In genomic region chr6:4790158-4790899, GRCh38 we compare ENCODE assay signal across 10 cellular contexts. TPM values are rescaled to one million over a fixed set of nuclear protein-coding genes. Genes with fewer than 3 reads are reported as not detected.
DNase-seq lines count a peak whose midpoint lies in the region; ATAC-seq, FAIRE-seq and TF ChIP-seq lines count a peak whose summit lies in the region.
"Had no signal": no experiment of that assay in that cellular context is flagged by ENCODE, and none has a peak within 500 bp of the region (broad histone marks: within the 10 kb centered on the region; RNA-seq: fewer than 3 reads in every experiment).

No MANE protein-coding gene starts in this region.

- no peaks in the 10 kb centered on the region for H3K9me3 Mint-ChIP-seq in activated CD4-positive, alpha-beta T cell treated with anti-CD3 and anti-CD28 coated beads, Interleukin-2, amount 10 ng/mL, durations not matched to agents 24 days and 14 days
- H3K9me3 Mint-ChIP-seq: dendritic cell treated with granulocyte-macrophage colony-stimulating factor and Interleukin-4, amounts not matched to agents 40 ng/mL and 50 ng/mL, for 4 days had no signal

- CTCF ChIA-PET in IMR-90 (lab: Yijun Ruan, JAX) (interaction anchor here (1.4 to 1.5 kb wide), 2 partner anchors 15 to 32 kb away, joined by 3 to 4 read pairs; no protein-coding TSS in a partner anchor), K562 (lab: Yijun Ruan, JAX; ENCODE audit: low intra/inter-chr PET ratio) (no interaction called here)

- H4K8ac ChIP-seq in IMR-90 (ENCODE audit: low read depth in 2 of 2, low read length in 2 of 2): no peak overlapping the region

- ATAC-seq in IMR-90 (ENCODE audit: low read depth) (no peak), K562 (peak; percentile 23; the same call in 1 of the 3 replicates), left cardiac atrium (no peak)

- H2BK120ac ChIP-seq in IMR-90 (ENCODE audit: low read depth, low read length): no peak overlapping the region

- intact Hi-C loops in activated CD4-positive, alpha-beta T cell treated with anti-CD3 and anti-CD28 coated beads, Interleukin-2, amount 10 ng/mL, durations not matched to agents 24 days and 14 days (cut with micrococcal nuclease): loop anchor here (5.0 kb wide), 1 partner anchor 147 kb away; no protein-coding TSS in a partner anchor
- intact Hi-C loops in IMR-90 (cut with micrococcal nuclease) (no loop called here), K562 (cut with micrococcal nuclease) (no loop called here), left cardiac atrium (cut with DNase I) (no loop called here)

- H3K36me3 ChIP-seq in IMR-90 (ENCODE audit: control insufficient read depth, insufficient read depth, low read length) (peaks cover 1% of the 10 kb centered on the region; the same call in 1 of the 2 replicates), K562 (ENCODE audit: control insufficient read depth, insufficient read depth, low read length) (no peaks in the 10 kb centered on the region), smooth muscle cell (ENCODE audit: low read depth) (no peaks in the 10 kb centered on the region), SJCRH30 (peaks cover 3% of the 10 kb centered on the region; the same call in 1 of the 2 replicates)
- H3K36me3 ChIP-seq: uterus had no signal

- H3K4me3 ChIP-seq in IMR-90 (ENCODE audit: insufficient read depth, low read depth, low read length) (no peak overlapping the region), K562 (no peak overlapping the region), smooth muscle cell (no peak overlapping the region), SJCRH30 (no peak overlapping the region)
- H3K4me3 ChIP-seq: uterus had no signal

- H4K5ac ChIP-seq in IMR-90 (ENCODE audit: low read depth, low read length): no peak overlapping the region

- H2BK5ac ChIP-seq in IMR-90 (ENCODE audit: low read depth, low read length, poor library complexity, severe bottlenecking): no peak overlapping the region

- TF ChIP-seq POLR2A in IMR-90 (IDR thresholded peaks at IDR 0.05; ENCODE audit: low read depth, low read length) (no peak), K562 (conservative IDR thresholded peaks at IDR 0.05) (no peak)

- H3K4me1 ChIP-seq in IMR-90 (ENCODE audit: control insufficient read depth, insufficient read depth, low read length) (peaks cover 8% of the 10 kb centered on the region), K562 (replicated peaks in 1 of 2; ENCODE audit: control insufficient read depth in 2 of 2, insufficient read depth in 2 of 2, low read length in 2 of 2) (peaks cover 9 to 23% of the 10 kb centered on the region in 2 experiments; a peak in 4 of 5 replicates), smooth muscle cell (ENCODE audit: low read depth) (peaks cover 7% of the 10 kb centered on the region), SJCRH30 (no peaks in the 10 kb centered on the region)

- DNase-seq in activated CD4-positive, alpha-beta T cell treated with anti-CD3 and anti-CD28 coated beads, Interleukin-2, amount 10 ng/mL, durations not matched to agents 24 days and 14 days: peak; percentile 42
- DNase-seq in activated CD4-positive, alpha-beta T cell treated with anti-CD3 and anti-CD28 coated beads, Interleukin-2, amount 50 U/mL, for 1 hour: no peak
- DNase-seq in IMR-90 (no peak), K562 (ENCODE audit: extremely low read depth in 1 of 4, low spot score in 3 of 4) (no peak), smooth muscle cell (lab: John Stamatoyannopoulos, UW; ENCODE audit: unreplicated experiment) (no peak), LoVo (ENCODE audit: low spot score) (no peak), SJCRH30 (no peak), left cardiac atrium (no peak)
- DNase-seq: uterus had no signal

- no peak overlapping the region for H3K56ac ChIP-seq in IMR-90 (ENCODE audit: extremely low read depth, insufficient read depth, low read length)

- no peaks in the 10 kb centered on the region for H3F3A ChIP-seq in smooth muscle cell (ENCODE audit: low read depth)

- no peak overlapping the region for H3K4ac ChIP-seq in IMR-90 (ENCODE audit: low read depth, low read length)

- in situ Hi-C loops in IMR-90 (cut with MboI; ENCODE audit: low sequenced_read_pairs) (no loop called here), K562 (cut with MboI) (no loop called here)

- H2AK5ac ChIP-seq in IMR-90 (ENCODE audit: low read depth, low read length): no peak overlapping the region

- peaks cover 43 to 78% of the 10 kb centered on the region in 2 experiments for H3K79me1 ChIP-seq in IMR-90 (ENCODE audit: low read depth in 1 of 2, low read length in 2 of 2)

- H3K27ac Mint-ChIP-seq in activated CD4-positive, alpha-beta T cell treated with anti-CD3 and anti-CD28 coated beads, Interleukin-2, amount 10 ng/mL, durations not matched to agents 24 days and 14 days: no peak overlapping the region

- H2BK20ac ChIP-seq in IMR-90 (ENCODE audit: low read depth, low read length): no peak overlapping the region

- TSS peak; percentile 14 for BruUV-seq in IMR-90 (replicated peaks; lab: Mats Ljungman, UMichigan)
- TSS peak; percentile 23 for BruUV-seq in K562 (replicated peaks; lab: Mats Ljungman, UMichigan)

- no peak overlapping the region for H3K4me2 ChIP-seq in IMR-90 (ENCODE audit: low read depth, low read length)
- H3K4me2 ChIP-seq in K562 (ENCODE audit: insufficient read depth, low read length): no peak overlapping the region
- H3K4me2 ChIP-seq in smooth muscle cell: no peak overlapping the region

- H3K9ac ChIP-seq in IMR-90 (ENCODE audit: low read depth, low read length) (no peak overlapping the region), K562 (ENCODE audit: insufficient read depth in 1 of 2, low read depth in 2 of 2, low read length in 2 of 2) (no peak overlapping the region), smooth muscle cell (ENCODE audit: low read depth) (no peak overlapping the region)

- H3K36me3 Mint-ChIP-seq in activated CD4-positive, alpha-beta T cell treated with anti-CD3 and anti-CD28 coated beads, Interleukin-2, amount 10 ng/mL, durations not matched to agents 24 days and 14 days (ENCODE audit: low read depth): peaks cover 2% of the 10 kb centered on the region

- H2BK15ac ChIP-seq in IMR-90 (ENCODE audit: low read depth, low read length): no peak overlapping the region

- FAIRE-seq in K562 (lab: Jason Lieb, UNC): no peak

- H3K27ac ChIP-seq in IMR-90 (ENCODE audit: insufficient read depth, low read length): no peak overlapping the region
- no peak overlapping the region for H3K27ac ChIP-seq in K562 (ENCODE audit: extremely low read depth, low read depth, low read length)
- H3K27ac ChIP-seq in smooth muscle cell (ENCODE audit: low read depth): no peak overlapping the region
- H3K27ac ChIP-seq in SJCRH30: no peak overlapping the region
- H3K27ac ChIP-seq: uterus had no signal

- no peaks in the 10 kb centered on the region for H3K9me3 ChIP-seq in IMR-90 (ENCODE audit: control insufficient read depth, insufficient read depth, low read length)
- H3K9me3 ChIP-seq in K562 (replicated peaks; ENCODE audit: control insufficient read depth, insufficient read depth, low read depth, low read length): no peaks in the 10 kb centered on the region
- no peaks in the 10 kb centered on the region for H3K9me3 ChIP-seq in smooth muscle cell (replicated peaks; ENCODE audit: low read depth)
- H3K9me3 ChIP-seq in SJCRH30 (replicated peaks): no peaks in the 10 kb centered on the region
- H3K9me3 ChIP-seq: uterus had no signal

- no peak overlapping the region for H3K4me3 Mint-ChIP-seq in activated CD4-positive, alpha-beta T cell treated with anti-CD3 and anti-CD28 coated beads, Interleukin-2, amount 10 ng/mL, durations not matched to agents 24 days and 14 days
- H3K4me3 Mint-ChIP-seq: dendritic cell treated with granulocyte-macrophage colony-stimulating factor and Interleukin-4, amounts not matched to agents 40 ng/mL and 50 ng/mL, for 4 days had no signal

- H3K9me1 ChIP-seq in IMR-90 (ENCODE audit: insufficient read depth, low read length): peaks cover 20% of the 10 kb centered on the region
- peaks cover 15% of the 10 kb centered on the region for H3K9me1 ChIP-seq in K562 (ENCODE audit: control insufficient read depth, insufficient read depth, low read length)

- WGBS in IMR-90 (ENCODE audit: extremely low coverage in 2 of 2, insufficient read length in 1 of 2), 2 experiments: no CpG with 5 or more reads among the region's 5 CpGs
- 51% methylated on average over 5 of the region's 5 CpGs for WGBS in K562 (ENCODE audit: insufficient coverage, low coverage, missing lambda C conversion rate)
- WGBS in smooth muscle cell (ENCODE audit: low lambda C conversion rate): 94% methylated on average over 5 of the region's 5 CpGs

- no peak overlapping the region for H3K18ac ChIP-seq in IMR-90 (ENCODE audit: low read depth, low read length)

- H2AFZ ChIP-seq in IMR-90 (replicated peaks; ENCODE audit: low read length, poor library complexity): no peak overlapping the region
- no peak overlapping the region for H2AFZ ChIP-seq in K562 (ENCODE audit: low read depth, low read length)
- H2AFZ ChIP-seq in smooth muscle cell (ENCODE audit: low read depth): no peak overlapping the region

- 0 out of 2 replicates have a peak, but pooled peaks have one; percentile 6 for TF ChIP-seq CTCF in IMR-90 (conservative IDR thresholded peaks at IDR 0.05; ENCODE audit: low read depth, low read length)
- peak in 2 of 3 experiments; percentile 33 to 36; a peak in 3 of 6 replicates for TF ChIP-seq CTCF in K562 (IDR thresholded peaks at IDR 0.05 in 2 of 3, conservative IDR thresholded peaks at IDR 0.05 in 1 of 3; ENCODE audit: insufficient read depth in 2 of 3, low read depth in 1 of 3, low read length in 3 of 3)
- TF ChIP-seq CTCF in smooth muscle cell (IDR thresholded peaks at IDR 0.05; ENCODE audit: borderline replicate concordance, insufficient read depth, poor library complexity, severe bottlenecking): peak; percentile 15

- TF ChIP-seq EP300 in K562 (IDR thresholded peaks at IDR 0.05; ENCODE audit: low read length): no peak

- H3K79me2 ChIP-seq in K562 (ENCODE audit: control insufficient read depth, insufficient read depth, low read length) (peaks cover 95% of the 10 kb centered on the region), smooth muscle cell (ENCODE audit: low read depth) (peaks cover 98% of the 10 kb centered on the region)

- no peaks in the 10 kb centered on the region for H3K27me3 Mint-ChIP-seq in activated CD4-positive, alpha-beta T cell treated with anti-CD3 and anti-CD28 coated beads, Interleukin-2, amount 10 ng/mL, durations not matched to agents 24 days and 14 days
- H3K27me3 Mint-ChIP-seq: dendritic cell treated with granulocyte-macrophage colony-stimulating factor and Interleukin-4, amounts not matched to agents 40 ng/mL and 50 ng/mL, for 4 days had no signal

- dilution Hi-C loops in IMR-90 (cut with HindIII; ENCODE audit: low sequenced_read_pairs, unreplicated experiment): no loop called here

- H4K91ac ChIP-seq in IMR-90 (ENCODE audit: insufficient read depth, low read depth, low read length): no peak overlapping the region

- H3K14ac ChIP-seq in IMR-90 (replicated peaks; ENCODE audit: low read depth, low read length): no peak overlapping the region

- H3K27me3 ChIP-seq in IMR-90 (ENCODE audit: control insufficient read depth, insufficient read depth, low read length): no peaks in the 10 kb centered on the region
- no peaks in the 10 kb centered on the region for H3K27me3 ChIP-seq in K562 (ENCODE audit: control insufficient read depth in 2 of 2, insufficient read depth in 2 of 2, low read length in 2 of 2)
- no peaks in the 10 kb centered on the region for H3K27me3 ChIP-seq in smooth muscle cell (ENCODE audit: low read depth)
- H3K27me3 ChIP-seq in SJCRH30: no peaks in the 10 kb centered on the region
- H3K27me3 ChIP-seq: uterus had no signal

- H3K23ac ChIP-seq in IMR-90 (ENCODE audit: low read depth, low read length): no peak overlapping the region

- H4K20me1 ChIP-seq in IMR-90 (ENCODE audit: insufficient read depth, low read length) (peaks cover 80% of the 10 kb centered on the region), K562 (replicated peaks; ENCODE audit: control insufficient read depth, insufficient read depth, low read length) (peaks cover 61% of the 10 kb centered on the region), smooth muscle cell (ENCODE audit: low read depth) (peaks cover 98% of the 10 kb centered on the region)

- POLR2A ChIA-PET in IMR-90 (lab: Charles Lee; ENCODE audit: unreplicated experiment) (interaction anchor here (0.8 kb wide), 1 partner anchor 137 kb away, joined by 3 read pairs; no protein-coding TSS in a partner anchor), K562 (lab: Yijun Ruan, JAX) (interaction anchor here (0.6 to 2.7 kb wide), 10 partner anchors 9 to 143 kb away, joined by 3 to 12 read pairs (median 4); partner anchors contain the start of gene CDYL)

- TF ChIP-seq RAD21 in IMR-90 (IDR thresholded peaks at IDR 0.05; ENCODE audit: low read length) (peak; percentile 9; the same call in 1 of the 2 replicates), K562 (CRISPR knock-in tag; conservative IDR thresholded peaks at IDR 0.05 in 1 of 2, IDR thresholded peaks at IDR 0.05 in 1 of 2) (no peak)

- peaks cover 18% of the 10 kb centered on the region for H3K4me1 Mint-ChIP-seq in activated CD4-positive, alpha-beta T cell treated with anti-CD3 and anti-CD28 coated beads, Interleukin-2, amount 10 ng/mL, durations not matched to agents 24 days and 14 days

- no peak overlapping the region for H2AK9ac ChIP-seq in IMR-90 (replicated peaks; ENCODE audit: low read depth, low read length, poor library complexity)

RNA-seq across cellular contexts. Expression of gene CDYL, which starts 14.1 kb away (rescaled TPM):
- 23.4 and 24.4 TPM in 2 replicates for total RNA-seq in activated CD4-positive, alpha-beta T cell treated with anti-CD3 and anti-CD28 coated beads, Interleukin-2, amount 10 ng/mL, durations not matched to agents 24 days and 14 days
- total RNA-seq in IMR-90 (2012; rRNA removed) (72.2 and 92.1 TPM in 2 replicates), K562 (2014; rRNA removed) (28.2 and 29.1 TPM in 2 replicates), K562 (2014; rRNA removed; fragmentation: Illumina TruSeq; extraction: Trizol) (40.8 and 49.6 TPM in 2 replicates), K562 (2015; rRNA removed; fragmentation: Illumina TruSeq; extraction: Trizol) (40.1 and 43.3 TPM in 2 replicates), K562 (2021) (42.3 and 44.8 TPM in 2 replicates), smooth muscle cell (34.5 and 49.9 TPM in 2 replicates), left cardiac atrium (10 to 100 TPM; 26.9 to 31.2 TPM)
- polyA plus RNA-seq in IMR-90 (2012; rRNA removed) (14.2 and 15.3 TPM in 2 replicates), K562 (2011; rRNA removed) (45.2 and 45.8 TPM in 2 replicates), K562 (2014; fragmentation: Illumina TruSeq; extraction: Trizol) (39.0 and 42.1 TPM in 2 replicates), K562 (2014; fragmentation: Nextera tagmentation; extraction: Ambion mirVana) (1 to 10 TPM; 8.1 to 8.9 TPM), K562 (2014; rRNA removed) (21.9 and 23.0 TPM in 2 replicates), smooth muscle cell (28.7 and 37.2 TPM in 2 replicates)
- 8.3 and 11.6 TPM in 2 replicates for polyA plus RNA-seq in IMR-90 (2012; cell fraction: cytosol; rRNA removed)
- polyA plus RNA-seq in IMR-90 (2012; cell fraction: nucleus; rRNA removed; ENCODE audit: low replicate concordance): 6.4 and 14.9 TPM in 2 replicates
- 97.4 and 107 TPM in 2 replicates for total RNA-seq in K562 (2011; cell fraction: chromatin; rRNA removed; ENCODE audit: low replicate concordance)
- 24.0 and 27.2 TPM in 2 replicates for total RNA-seq in K562 (2011; cell fraction: nucleolus; rRNA removed)
- 47.5 and 53.3 TPM in 2 replicates for total RNA-seq in K562 (2011; cell fraction: nucleoplasm; rRNA removed)
- 17.9 and 27.1 TPM in 2 replicates for polyA plus RNA-seq in K562 (2011; cell fraction: cytosol; rRNA removed)
- 32.7 and 41.9 TPM in 2 replicates for polyA plus RNA-seq in K562 (2011; cell fraction: nucleus; rRNA removed)
- polyA plus RNA-seq in K562 (2012): 19.0 and 20.5 TPM in 2 replicates
- polyA minus RNA-seq in K562 (2011; rRNA and poly(A)+ RNA removed): 137 and 190 TPM in 2 replicates
- polyA minus RNA-seq in K562 (2011; cell fraction: cytosol; rRNA and poly(A)+ RNA removed): 45.0 and 56.9 TPM in 2 replicates
- polyA minus RNA-seq in K562 (2011; cell fraction: nucleus; rRNA and poly(A)+ RNA removed): 19.1 and 40.3 TPM in 2 replicates
- 67.9 and 68.7 TPM in 2 replicates for total RNA-seq in SJCRH30 (2014; rRNA removed; shearing (Covaris generic))
